Comparison of ENCODE assay signal across 10 cellular contexts in the genomic region with DNA sequence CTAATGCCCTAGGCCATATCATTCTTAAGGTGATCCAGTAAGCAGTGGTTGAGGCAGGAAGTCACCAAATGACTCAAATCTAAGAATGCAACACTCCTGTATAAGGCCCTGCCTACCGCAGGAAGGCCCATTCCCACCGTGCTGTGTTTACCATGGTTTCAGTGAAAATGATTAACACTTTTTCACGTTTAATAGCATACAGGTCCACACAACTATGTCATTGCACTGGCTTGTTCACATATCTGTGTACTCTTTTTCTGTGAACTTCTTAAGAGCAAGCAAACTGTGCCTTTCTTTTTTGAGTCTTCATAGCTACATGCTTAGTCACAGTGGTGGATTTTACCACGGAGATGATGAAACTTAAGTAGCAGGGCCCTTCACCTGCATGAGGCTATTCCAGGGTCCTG.
DNase-seq lines count a peak whose midpoint lies in the region; ATAC-seq, FAIRE-seq and TF ChIP-seq lines count a peak whose summit lies in the region.
"Had no signal": no experiment of that assay in that cellular context is flagged by ENCODE, and none has a peak within 500 bp of the region (broad histone marks: within the 10 kb centered on the region; RNA-seq: fewer than 3 reads in every experiment).

No MANE protein-coding gene starts in this region.

- no peaks in the 10 kb centered on the region for H3K79me2 ChIP-seq in hepatocyte

- WGBS in hepatocyte (ENCODE audit: low lambda C conversion rate, missing lambda C conversion rate): 65% methylated on average over 4 of the region's 4 CpGs
- WGBS in small intestine, 3 donors: 51 to 74% (median 57%) methylated on average over 4 of the region's 4 CpGs

- H3K9me2 ChIP-seq in hepatocyte (replicated peaks; ENCODE audit: insufficient read depth): no peaks in the 10 kb centered on the region

- H3K27me3 ChIP-seq in hepatocyte (no peaks in the 10 kb centered on the region), dorsolateral prefrontal cortex (no peaks in the 10 kb centered on the region), small intestine (ENCODE audit: control insufficient read depth in 2 of 2, insufficient read depth in 2 of 2, low read length in 2 of 2) (no peaks in the 10 kb centered on the region)

- no peaks in the 10 kb centered on the region for H4K20me1 ChIP-seq in hepatocyte (ENCODE audit: insufficient read depth, poor library complexity, severe bottlenecking)

- H3K9me3 ChIP-seq in hepatocyte (ENCODE audit: low read depth): no peaks in the 10 kb centered on the region
- no peaks in the 10 kb centered on the region for H3K9me3 ChIP-seq in small intestine (ENCODE audit: control insufficient read depth, low read depth)

- no peak overlapping the region for H3K27ac ChIP-seq in hepatocyte
- H3K27ac ChIP-seq in dorsolateral prefrontal cortex: no peak overlapping the region
- no peak overlapping the region for H3K27ac ChIP-seq in small intestine (ENCODE audit: low read depth in 1 of 2, low read length in 1 of 2)
- H3K27ac ChIP-seq: skin epidermis had no signal

- intact Hi-C loops in dorsolateral prefrontal cortex (cut with DNase I): no loop called here

- TF ChIP-seq POLR2A in H54 (IDR thresholded peaks at IDR 0.05; ENCODE audit: low read depth, low read length): no peak

- no peak for FAIRE-seq in small intestine (lab: Jason Lieb, UNC)
- no peak for FAIRE-seq in H54 (lab: Jason Lieb, UNC)

- peak; percentile 98 for ATAC-seq in GM18519 (IDR thresholded peaks at IDR 0.05; ENCODE audit: low FRiP score, unreplicated experiment)
- peak; percentile 76 for ATAC-seq in GM21825 (IDR thresholded peaks at IDR 0.05; ENCODE audit: unreplicated experiment)

- DNase-seq in HK-2 (ENCODE audit: unreplicated experiment): peak; percentile 45
- DNase-seq in hepatocyte (ENCODE audit: low spot score): peak; percentile 5
- DNase-seq in dorsolateral prefrontal cortex: no peak
- DNase-seq in ecto neural progenitor cell (ENCODE audit: low spot score): no peak
- no peak for DNase-seq in small intestine
- DNase-seq in H54 (ENCODE audit: insufficient read length, low spot score): no peak
- DNase-seq: NCI-H82 had no signal

- no peaks in the 10 kb centered on the region for H3K4me1 ChIP-seq in hepatocyte (ENCODE audit: insufficient read depth)
- H3K4me1 ChIP-seq in small intestine (ENCODE audit: control insufficient read depth in 2 of 2, insufficient read depth in 1 of 2, low read depth in 1 of 2, low read length in 1 of 2): no peaks in the 10 kb centered on the region

- no peak overlapping the region for H3K4me3 ChIP-seq in hepatocyte
- no peak overlapping the region for H3K4me3 ChIP-seq in dorsolateral prefrontal cortex
- no peak overlapping the region for H3K4me3 ChIP-seq in small intestine (ENCODE audit: low read depth in 1 of 2, low read length in 2 of 2)
- H3K4me3 ChIP-seq: skin epidermis had no signal

- TF ChIP-seq CTCF in hepatocyte (IDR thresholded peaks at IDR 0.05; ENCODE audit: poor library complexity) (no peak), dorsolateral prefrontal cortex (IDR thresholded peaks at IDR 0.05 in 54 of 56, conservative IDR thresholded peaks at IDR 0.05 in 2 of 56; ENCODE audit: low read depth in 1 of 56, partially characterized antibody in 56 of 56) (no peak)

- H3K4me2 ChIP-seq in hepatocyte: no peak overlapping the region

- no peaks in the 10 kb centered on the region for H3K36me3 ChIP-seq in hepatocyte (replicated peaks; ENCODE audit: insufficient read depth, low read depth)
- H3K36me3 ChIP-seq in small intestine (ENCODE audit: control insufficient read depth in 2 of 2, insufficient read depth in 2 of 2, low read length in 2 of 2): no peaks in the 10 kb centered on the region

- no peak overlapping the region for H2AFZ ChIP-seq in hepatocyte

Comparison
In these comparisons a context has a peak if more than half of its experiments do, and no peak if none do; other contexts are left out.
1. DNase-seq: peak in HK-2 (single experiment) and hepatocyte (single experiment); none in dorsolateral prefrontal cortex (0 of 10), ecto neural progenitor cell (single experiment), small intestine (single experiment) and H54 (single experiment).